Comparison of ENCODE assay signal across 15 cellular contexts in genomic region chr21:14995695-14996490, GRCh38.
DNase-seq lines count a peak whose midpoint lies in the region; TF ChIP-seq lines count a peak whose summit lies in the region.
"Had no signal": no experiment of that assay in that cellular context is flagged by ENCODE, and none has a peak within 500 bp of the region (broad histone marks: within the 10 kb centered on the region; RNA-seq: fewer than 3 reads in every experiment).

No MANE protein-coding gene starts in this region.

- no peaks in the 10 kb centered on the region for H3K9me3 Mint-ChIP-seq in mesothelial cell of epicardium
- H3K9me3 Mint-ChIP-seq: activated CD4-positive, alpha-beta T cell treated with anti-CD3 and anti-CD28 coated beads, Interleukin-2, amount 10 ng/mL, durations not matched to agents 7 days and 5 days; activated T-helper 17 cell treated with anti-CD3 and anti-CD28 coated beads, Interleukin-2, amount 50 U/mL, for 72 hours; central memory CD8-positive, alpha-beta T cell; natural killer cell; T-helper 1 cell treated with Interleukin-12 subunit alpha and Interleukin-12 subunit beta and Interleukin-4 antibody, amounts not matched to agents 30 μg/mL and 1 μg/mL, for 36 hours had no signal

- peaks cover 24% of the 10 kb centered on the region for H3K4me1 Mint-ChIP-seq in mesothelial cell of epicardium

- H3K4me3 Mint-ChIP-seq in mesothelial cell of epicardium: no peak overlapping the region
- H3K4me3 Mint-ChIP-seq: activated CD4-positive, alpha-beta T cell treated with anti-CD3 and anti-CD28 coated beads, Interleukin-2, amount 10 ng/mL, durations not matched to agents 7 days and 5 days; activated T-helper 17 cell treated with anti-CD3 and anti-CD28 coated beads, Interleukin-2, amount 50 U/mL, for 72 hours; central memory CD8-positive, alpha-beta T cell; natural killer cell; T-helper 1 cell treated with Interleukin-12 subunit alpha and Interleukin-12 subunit beta and Interleukin-4 antibody, amounts not matched to agents 30 μg/mL and 1 μg/mL, for 36 hours had no signal

- DNase-seq in Daoy (ENCODE audit: low read depth): peak; percentile 29
- DNase-seq in LHCN-M2 (ENCODE audit: low read depth): peak; percentile 48
- peak; percentile 85 to 88 for DNase-seq in dermis microvascular lymphatic vessel endothelial cell (ENCODE audit: low read depth in 2 of 2)
- DNase-seq in mesothelial cell of epicardium (ENCODE audit: low spot score in 2 of 2, unreplicated experiment in 2 of 2): no peak
- no peak for DNase-seq in NCI-H1048 (lab: John Stamatoyannopoulos, UW)
- no peak for DNase-seq in LoVo (ENCODE audit: low spot score)
- DNase-seq in NAMALWA (ENCODE audit: low spot score): no peak
- no peak for DNase-seq in NOMO-1 (lab: John Stamatoyannopoulos, UW; ENCODE audit: unreplicated experiment in 2 of 2)
- DNase-seq: activated CD4-positive, alpha-beta T cell treated with anti-CD3 and anti-CD28 coated beads, Interleukin-2, amount 10 ng/mL, durations not matched to agents 7 days and 5 days; COR-L47; natural killer cell; NCI-H146 had no signal

- no peak for TF ChIP-seq CTCF in mesothelial cell of epicardium (IDR thresholded peaks at IDR 0.05; ENCODE audit: unreplicated experiment)

- peak overlapping the region; percentile 70 for H3K27ac Mint-ChIP-seq in mesothelial cell of epicardium
- H3K27ac Mint-ChIP-seq: activated CD4-positive, alpha-beta T cell treated with anti-CD3 and anti-CD28 coated beads, Interleukin-2, amount 10 ng/mL, durations not matched to agents 7 days and 5 days; activated T-helper 17 cell treated with anti-CD3 and anti-CD28 coated beads, Interleukin-2, amount 50 U/mL, for 72 hours; T-helper 1 cell treated with Interleukin-12 subunit alpha and Interleukin-12 subunit beta and Interleukin-4 antibody, amounts not matched to agents 30 μg/mL and 1 μg/mL, for 36 hours had no signal

- H3K27me3 Mint-ChIP-seq in mesothelial cell of epicardium (ENCODE audit: low read depth): no peaks in the 10 kb centered on the region
- H3K27me3 Mint-ChIP-seq: activated CD4-positive, alpha-beta T cell treated with anti-CD3 and anti-CD28 coated beads, Interleukin-2, amount 10 ng/mL, durations not matched to agents 7 days and 5 days; activated T-helper 17 cell treated with anti-CD3 and anti-CD28 coated beads, Interleukin-2, amount 50 U/mL, for 72 hours; central memory CD8-positive, alpha-beta T cell had no signal

- H3K36me3 Mint-ChIP-seq in mesothelial cell of epicardium: peaks cover 18% of the 10 kb centered on the region
- H3K36me3 Mint-ChIP-seq: natural killer cell had no signal

Comparison
In these comparisons a context has a peak if more than half of its experiments do, and no peak if none do; other contexts are left out.
1. DNase-seq: peak in Daoy (single experiment), LHCN-M2 (single experiment) and dermis microvascular lymphatic vessel endothelial cell (2 of 2); none in mesothelial cell of epicardium (0 of 2), NCI-H1048 (single experiment), LoVo (single experiment), NAMALWA (single experiment) and NOMO-1 (0 of 2).